ENCODE assay signal across 8 cellular contexts in the genomic region with DNA sequence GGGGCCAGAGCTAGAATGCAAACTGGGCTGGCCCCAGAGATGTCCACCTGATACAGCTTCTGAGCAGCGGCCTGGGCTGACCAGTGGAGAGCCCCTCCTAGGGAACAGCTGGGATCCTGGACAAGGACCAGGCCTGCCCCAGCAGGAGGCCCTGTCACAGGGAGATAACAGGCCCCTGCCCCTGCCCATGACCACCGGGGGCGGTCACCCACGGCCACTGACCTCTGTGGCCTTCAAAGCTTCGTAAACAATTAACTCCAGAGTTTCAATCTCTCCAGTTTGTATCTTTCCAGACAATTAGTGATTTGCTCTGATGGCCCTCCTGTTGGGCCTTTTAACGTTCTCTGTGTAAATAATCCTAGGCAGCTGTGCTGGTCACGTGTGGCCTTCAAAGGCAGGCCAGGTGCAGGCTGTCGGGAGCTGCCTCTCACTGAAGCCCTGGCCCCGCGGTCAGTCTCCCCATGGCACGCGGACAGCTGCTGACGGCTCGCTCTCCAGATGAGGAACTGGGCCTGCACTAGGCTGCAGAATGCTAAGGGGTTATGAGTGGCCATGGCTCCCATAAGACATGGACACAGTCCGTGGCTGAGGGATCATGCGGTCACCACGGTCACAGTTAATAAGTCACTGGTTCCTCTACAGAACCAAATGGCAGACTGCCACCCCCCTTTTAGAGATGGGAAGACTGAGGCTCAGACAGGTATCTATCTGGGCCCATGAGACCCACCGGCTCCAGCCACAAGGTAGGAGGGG. TPM values are rescaled to one million over a fixed set of nuclear protein-coding genes. Genes with fewer than 3 reads are reported as not detected.
A peak's percentile ranks its signal among the peaks of the same experiment; 100 is the strongest.
DNase-seq lines count a peak whose midpoint lies in the region; ATAC-seq, FAIRE-seq and TF ChIP-seq lines count a peak whose summit lies in the region.

No MANE protein-coding gene starts in this region.

- H3K27ac ChIP-seq in adrenal gland (peak overlapping the region; percentile 51 to 94 (median 84)), liver (ENCODE audit: low read depth in 1 of 2, low read length in 2 of 2) (peak overlapping the region; percentile 63 to 85), upper lobe of left lung (peak overlapping the region in 2 of 4 donors; percentile 43 to 55)

- H3K27me3 Mint-ChIP-seq in activated T-cell treated with anti-CD3 and anti-CD28 coated beads, Interleukin-2, amount 50 U/mL, for 4 hours (ENCODE audit: low read depth): no peaks in the 10 kb centered on the region
- H3K27me3 Mint-ChIP-seq in activated T-cell treated with anti-CD3 and anti-CD28 coated beads, Interleukin-2, amount 50 U/mL, for 72 hours (ENCODE audit: low read depth): no peaks in the 10 kb centered on the region

- H3K9me3 ChIP-seq in adrenal gland (replicated peaks in 1 of 3) (no peaks in the 10 kb centered on the region), liver (ENCODE audit: control insufficient read depth in 4 of 4, low read length in 3 of 4) (no peaks in the 10 kb centered on the region), upper lobe of left lung (no peaks in the 10 kb centered on the region)

- TF ChIP-seq CTCF in adrenal gland (IDR thresholded peaks at IDR 0.05) (no peak), liver (IDR thresholded peaks at IDR 0.05; ENCODE audit: low read depth, low read length, missing input control) (no peak), upper lobe of left lung (IDR thresholded peaks at IDR 0.05) (no peak), GM10248 (IDR thresholded peaks at IDR 0.05; ENCODE audit: control extremely low read depth, extremely low read depth, low read depth, missing control alignments) (no peak)

- DNase-seq in activated T-cell treated with anti-CD3 and anti-CD28 coated beads, Interleukin-2, amount 50 U/mL, for 4 hours: peak; percentile 2
- no peak for DNase-seq in activated T-cell treated with anti-CD3 and anti-CD28 coated beads, Interleukin-2, amount 50 U/mL, for 72 hours
- DNase-seq in adrenal gland (peak; percentile 70 to 94 (median 86)), upper lobe of left lung (peak; percentile 40 to 82), GM10248 (ENCODE audit: extremely low spot score) (no peak), GM12891 (ENCODE audit: insufficient read length, low spot score) (no peak), NCI-H1694 treated with DMSO at 0.1 percent for 48 hours (lab: John Stamatoyannopoulos, UW) (no peak)

- H3K27me3 ChIP-seq in adrenal gland: no peaks in the 10 kb centered on the region
- H3K27me3 ChIP-seq in liver (ENCODE audit: control insufficient read depth in 4 of 4, insufficient read depth in 4 of 4, low read length in 3 of 4): no peaks in the 10 kb centered on the region
- H3K27me3 ChIP-seq in upper lobe of left lung: no peaks in the 10 kb centered on the region

- no peak for FAIRE-seq in GM12891 (lab: Jason Lieb, UNC)

- WGBS in adrenal gland, 4 donors: 30 to 43% (median 33%) methylated on average over 1 to 18 of the region's 18 CpGs
- 13% methylated on average over 18 of the region's 18 CpGs for WGBS in liver
- 68 to 70% methylated on average over 7 to 18 of the region's 18 CpGs for WGBS in upper lobe of left lung, 2 donors

- H3K4me3 Mint-ChIP-seq in activated T-cell treated with anti-CD3 and anti-CD28 coated beads, Interleukin-2, amount 50 U/mL, for 4 hours: no peak overlapping the region
- no peak overlapping the region for H3K4me3 Mint-ChIP-seq in activated T-cell treated with anti-CD3 and anti-CD28 coated beads, Interleukin-2, amount 50 U/mL, for 72 hours

- intact Hi-C loops in adrenal gland (cut with DNase I): loop anchor here (10.0 kb wide), 2 partner anchors 125 to 425 kb away; no protein-coding TSS in a partner anchor

- H3K9me3 Mint-ChIP-seq in activated T-cell treated with anti-CD3 and anti-CD28 coated beads, Interleukin-2, amount 50 U/mL, for 4 hours: no peaks in the 10 kb centered on the region
- no peaks in the 10 kb centered on the region for H3K9me3 Mint-ChIP-seq in activated T-cell treated with anti-CD3 and anti-CD28 coated beads, Interleukin-2, amount 50 U/mL, for 72 hours

- ATAC-seq in activated T-cell treated with anti-CD3 and anti-CD28 coated beads, Interleukin-2, amount 50 U/mL, for 4 hours: no peak
- ATAC-seq in activated T-cell treated with anti-CD3 and anti-CD28 coated beads, Interleukin-2, amount 50 U/mL, for 72 hours (replicated peaks in 1 of 2): no peak
- ATAC-seq in upper lobe of left lung (ENCODE audit: low FRiP score in 2 of 2): no peak

- POLR2A ChIA-PET in GM10248 (lab: Yijun Ruan, JAX): no interaction called here

- no peak for TF ChIP-seq EP300 in upper lobe of left lung (IDR thresholded peaks at IDR 0.05)

- CTCF ChIA-PET in GM10248 (lab: Yijun Ruan, JAX): interaction anchor here (0.8 to 2.2 kb wide), 6 partner anchors 8 to 13 kb away, joined by 3 to 9 read pairs (median 5); no protein-coding TSS in a partner anchor

- H3K4me3 ChIP-seq in adrenal gland (no peak overlapping the region), liver (ENCODE audit: low read depth in 1 of 3, low read length in 3 of 3) (no peak overlapping the region), upper lobe of left lung (no peak overlapping the region)

- peaks cover 22% of the 10 kb centered on the region for H3K4me1 Mint-ChIP-seq in activated T-cell treated with anti-CD3 and anti-CD28 coated beads, Interleukin-2, amount 50 U/mL, for 4 hours (ENCODE audit: low read depth)
- H3K4me1 Mint-ChIP-seq in activated T-cell treated with anti-CD3 and anti-CD28 coated beads, Interleukin-2, amount 50 U/mL, for 72 hours (ENCODE audit: low read depth): peaks cover 35% of the 10 kb centered on the region

- TF ChIP-seq RAD21 in liver (IDR thresholded peaks at IDR 0.05): peak; percentile 49 to 56

- H3K36me3 Mint-ChIP-seq in activated T-cell treated with anti-CD3 and anti-CD28 coated beads, Interleukin-2, amount 50 U/mL, for 4 hours (ENCODE audit: insufficient read depth): peaks cover 7% of the 10 kb centered on the region
- H3K36me3 Mint-ChIP-seq in activated T-cell treated with anti-CD3 and anti-CD28 coated beads, Interleukin-2, amount 50 U/mL, for 72 hours (ENCODE audit: insufficient read depth in 2 of 2): no peaks in the 10 kb centered on the region

- H3K36me3 ChIP-seq in adrenal gland (replicated peaks in 1 of 2) (no peaks in the 10 kb centered on the region), liver (ENCODE audit: control insufficient read depth in 4 of 4, insufficient read depth in 3 of 4, low read depth in 1 of 4, low read length in 3 of 4) (no peaks in the 10 kb centered on the region), upper lobe of left lung (peaks cover 0 to 5% (median 0%) of the 10 kb centered on the region in 4 donors)

- peak overlapping the region in 1 of 2 donors; percentile 34 for H3K9ac ChIP-seq in liver (ENCODE audit: low read depth in 1 of 2, low read length in 2 of 2)

- peaks cover 79 to 99% of the 10 kb centered on the region in 2 donors for H3K4me1 ChIP-seq in adrenal gland (replicated peaks in 1 of 2)
- peaks cover 64 to 100% (median 97%) of the 10 kb centered on the region in 4 donors for H3K4me1 ChIP-seq in liver (ENCODE audit: control insufficient read depth in 4 of 4, insufficient read depth in 4 of 4, low read length in 3 of 4)
- H3K4me1 ChIP-seq in upper lobe of left lung: peaks cover 36 to 68% (median 45%) of the 10 kb centered on the region in 4 donors

- H3K27ac Mint-ChIP-seq in activated T-cell treated with anti-CD3 and anti-CD28 coated beads, Interleukin-2, amount 50 U/mL, for 72 hours: no peak overlapping the region

- TF ChIP-seq POLR2A in adrenal gland (IDR thresholded peaks at IDR 0.05): peak in 1 of 2 donors; percentile 42
- TF ChIP-seq POLR2A in upper lobe of left lung (IDR thresholded peaks at IDR 0.05): no peak
- TF ChIP-seq POLR2A in GM12891 (IDR thresholded peaks at IDR 0.05; ENCODE audit: low read depth, low read length): no peak

TF ChIP-seq in liver, 16 proteins besides CTCF, POLR2A, EP300 and RAD21 (continues in another document):
- TF ChIP-seq YY1 (IDR thresholded peaks at IDR 0.05) (peak; percentile 92), FOXA2 (IDR thresholded peaks at IDR 0.05) (peak; percentile 92), HNF4A (conservative IDR thresholded peaks at IDR 0.05) (peak; percentile 74 to 84)
- TF ChIP-seq, protein P1, sequence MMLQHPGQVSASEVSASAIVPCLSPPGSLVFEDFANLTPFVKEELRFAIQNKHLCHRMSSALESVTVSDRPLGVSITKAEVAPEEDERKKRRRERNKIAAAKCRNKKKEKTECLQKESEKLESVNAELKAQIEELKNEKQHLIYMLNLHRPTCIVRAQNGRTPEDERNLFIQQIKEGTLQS (IDR thresholded peaks at IDR 0.05): peak; percentile 81

TF ChIP-seq in GM12891, 5 proteins besides CTCF, POLR2A, EP300 and RAD21:
- TF ChIP-seq POU2F2 (IDR thresholded peaks at IDR 0.05; ENCODE audit: low read depth, low read length) (no peak), TAF1 (IDR thresholded peaks at IDR 0.05; ENCODE audit: low read depth, low read length) (no peak), POLR2AphosphoS5 (IDR thresholded peaks at IDR 0.05; ENCODE audit: low read depth, low read length) (no peak), SPI1 (IDR thresholded peaks at IDR 0.05; ENCODE audit: low read depth, low read length) (no peak), PAX5 (IDR thresholded peaks at IDR 0.05; ENCODE audit: insufficient read depth, low read length, severe bottlenecking) (no peak)

RNA-seq across cellular contexts. Expression of a gene that starts 9.2 kb away (rescaled TPM):
- 10 to 100 TPM; 23.9 to 32.3 (median 28.2) TPM for total RNA-seq in activated T-cell treated with anti-CD3 and anti-CD28 coated beads, Interleukin-2, amount 50 U/mL, for 4 hours
- total RNA-seq in activated T-cell treated with anti-CD3 and anti-CD28 coated beads, Interleukin-2, amount 50 U/mL, for 72 hours: 10 to 100 TPM; 10.6 to 11.3 TPM
- total RNA-seq in adrenal gland (100 to 1,000 TPM in 6 of 8 donors, 10 to 100 TPM in 2; 74.5 to 262 (median 149) TPM), liver (10 to 100 TPM; 19.1 to 31.9 TPM), upper lobe of left lung (10 to 100 TPM; 24.0 to 96.8 (median 37.0) TPM)
- polyA plus RNA-seq in adrenal gland (10 to 100 TPM; 20.5 to 40.0 (median 35.1) TPM), liver (10 to 100 TPM; 17.9 to 31.7 TPM)
- 2.6 TPM for polyA plus RNA-seq in GM12891 (2012; ENCODE audit: low read depth, missing spikeins)

Comparison
In these comparisons a context has a peak if more than half of its experiments do, and no peak if none do; other contexts are left out.
1. DNase-seq: peak in activated T-cell treated with anti-CD3 and anti-CD28 coated beads, Interleukin-2, amount 50 U/mL, for 4 hours (single experiment), adrenal gland (7 of 7) and upper lobe of left lung (2 of 2); none in activated T-cell treated with anti-CD3 and anti-CD28 coated beads, Interleukin-2, amount 50 U/mL, for 72 hours (0 of 2), GM10248 (single experiment), GM12891 (single experiment) and NCI-H1694 treated with DMSO at 0.1 percent for 48 hours (single experiment).